Comparison of ENCODE assay signal across 18 cellular contexts in genomic region chr13:105144020-105144419, GRCh38.
A peak's percentile ranks its signal among the peaks of the same experiment; 100 is the strongest.
DNase-seq lines count a peak whose midpoint lies in the region; ATAC-seq, FAIRE-seq and TF ChIP-seq lines count a peak whose summit lies in the region.
"Had no signal": no experiment of that assay in that cellular context is flagged by ENCODE, and none has a peak within 500 bp of the region (broad histone marks: within the 10 kb centered on the region; RNA-seq: fewer than 3 reads in every experiment).

No MANE protein-coding gene starts in this region.

- intact Hi-C loops in PC-3 (cut with micrococcal nuclease) = no loop called here

- no peaks in the 10 kb centered on the region for H3F3A ChIP-seq in PC-3 (ENCODE audit: low read length, unreplicated experiment)

- H2BK120ac ChIP-seq in mesendoderm (ENCODE audit: low read depth, low read length) = no peak overlapping the region

- H3K9me3 Mint-ChIP-seq in activated naive CD4-positive, alpha-beta T cell treated with anti-CD3 and anti-CD28 coated beads, Interleukin-2, amount 50 U/mL, for 72 hours = no peaks in the 10 kb centered on the region
- no peaks in the 10 kb centered on the region for H3K9me3 Mint-ChIP-seq in activated T-cell treated with anti-CD3 and anti-CD28 coated beads, Interleukin-2, amount 50 U/mL, for 4 hours
- H3K9me3 Mint-ChIP-seq: CD4-positive, CD25-positive, alpha-beta regulatory T cell; T-cell had no signal

- H4K20me1 ChIP-seq in PC-3 (ENCODE audit: low read length) = no peaks in the 10 kb centered on the region

- H3K27me3 Mint-ChIP-seq in activated T-cell treated with anti-CD3 and anti-CD28 coated beads, Interleukin-2, amount 50 U/mL, for 4 hours (ENCODE audit: low read depth) = no peaks in the 10 kb centered on the region
- H3K27me3 Mint-ChIP-seq: T-cell had no signal

- BruUV-seq in PC-3 (replicated peaks; lab: Mats Ljungman, UMichigan) = no TSS peak

- TF ChIP-seq POLR2A in H54 (IDR thresholded peaks at IDR 0.05; ENCODE audit: low read depth, low read length) = no peak

- peaks cover 0 to 4% of the 10 kb centered on the region in 2 donors for H3K36me3 Mint-ChIP-seq in activated naive CD4-positive, alpha-beta T cell treated with anti-CD3 and anti-CD28 coated beads, Interleukin-2, amount 50 U/mL, for 72 hours
- H3K36me3 Mint-ChIP-seq in activated T-cell treated with anti-CD3 and anti-CD28 coated beads, Interleukin-2, amount 50 U/mL, for 4 hours (ENCODE audit: insufficient read depth) = no peaks in the 10 kb centered on the region
- H3K36me3 Mint-ChIP-seq: CD4-positive, CD25-positive, alpha-beta regulatory T cell; T-cell had no signal

- H3K4me1 ChIP-seq in mesendoderm (ENCODE audit: control insufficient read depth, low read depth, low read length) (no peaks in the 10 kb centered on the region), PC-3 (ENCODE audit: insufficient read depth, low read length) (no peaks in the 10 kb centered on the region)
- H3K4me1 ChIP-seq: Caco-2 had no signal

- H3K4me3 ChIP-seq in WERI-Rb-1 (ENCODE audit: low read depth, low read length) = no peak overlapping the region
- H3K4me3 ChIP-seq in mesendoderm (ENCODE audit: low read length) = no peak overlapping the region
- no peak overlapping the region for H3K4me3 ChIP-seq in PC-3 (ENCODE audit: low read length)
- H3K4me3 ChIP-seq: K562 had no signal

- H3K4me2 ChIP-seq in mesendoderm (ENCODE audit: low read length) = no peak overlapping the region
- no peak overlapping the region for H3K4me2 ChIP-seq in PC-3 (ENCODE audit: low read length)

- H2BK5ac ChIP-seq in mesendoderm (ENCODE audit: low read length) = no peak overlapping the region

- no peaks in the 10 kb centered on the region for H3K79me1 ChIP-seq in mesendoderm (ENCODE audit: low read length)

- H3K56ac ChIP-seq in mesendoderm (ENCODE audit: low read length) = no peak overlapping the region

- FAIRE-seq in H54 (lab: Jason Lieb, UNC) = peak; percentile 23
- FAIRE-seq: GM19239, K562 had no signal

- no peak overlapping the region for H4K5ac ChIP-seq in mesendoderm (ENCODE audit: low read length)

- no peak overlapping the region for H3K18ac ChIP-seq in mesendoderm (ENCODE audit: low read length)

- H2AFZ ChIP-seq in PC-3 (ENCODE audit: low read length) = no peak overlapping the region

- peak; percentile 29; the same call in 1 of the 2 replicates for TF ChIP-seq CTCF in WERI-Rb-1 (IDR thresholded peaks at IDR 0.05; ENCODE audit: low read depth, low read length)
- no peak for TF ChIP-seq CTCF in PC-3 (conservative IDR thresholded peaks at IDR 0.05; ENCODE audit: low read depth, low read length)

- no peak overlapping the region for H3K4me3 Mint-ChIP-seq in activated T-cell treated with anti-CD3 and anti-CD28 coated beads, Interleukin-2, amount 50 U/mL, for 4 hours
- H3K4me3 Mint-ChIP-seq: CD4-positive, CD25-positive, alpha-beta regulatory T cell; T-cell had no signal

- H2AK5ac ChIP-seq in mesendoderm (ENCODE audit: low read length) = no peak overlapping the region

- H3K9me3 ChIP-seq in WERI-Rb-1 (ENCODE audit: severe bottlenecking) = no peaks in the 10 kb centered on the region
- no peaks in the 10 kb centered on the region for H3K9me3 ChIP-seq in PC-3 (ENCODE audit: low read length)
- H3K9me3 ChIP-seq: Caco-2 had no signal

- H3K79me2 ChIP-seq in mesendoderm (ENCODE audit: control insufficient read depth, insufficient read depth, low read length) (no peaks in the 10 kb centered on the region), PC-3 (ENCODE audit: low read length) (no peaks in the 10 kb centered on the region)

- H3K4me1 Mint-ChIP-seq in activated T-cell treated with anti-CD3 and anti-CD28 coated beads, Interleukin-2, amount 50 U/mL, for 4 hours (ENCODE audit: low read depth) = peaks cover 19% of the 10 kb centered on the region

- H3K27me3 ChIP-seq in WERI-Rb-1 (ENCODE audit: insufficient read depth, low read depth, severe bottlenecking) (no peaks in the 10 kb centered on the region), mesendoderm (ENCODE audit: insufficient read depth, low read length, poor library complexity) (no peaks in the 10 kb centered on the region), PC-3 (ENCODE audit: low read length) (no peaks in the 10 kb centered on the region)

- CTCF ChIA-PET in PC-3 (lab: Charles Lee) = no interaction called here

- H3K4ac ChIP-seq in mesendoderm (ENCODE audit: low read depth, low read length) = no peak overlapping the region

- H3K23ac ChIP-seq in mesendoderm (ENCODE audit: low read length) = no peak overlapping the region

- DNase-seq in H54 (ENCODE audit: insufficient read length, low spot score) (no peak), NAMALWA (ENCODE audit: low spot score) (peak; percentile 18), WERI-Rb-1 (peak; percentile 18), mesendoderm (peak; percentile 62), PC-3 (no peak)
- DNase-seq in activated naive CD4-positive, alpha-beta T cell treated with anti-CD3 and anti-CD28 coated beads, Interleukin-2, amount 50 U/mL, for 72 hours (ENCODE audit: low spot score in 2 of 2) = no peak
- DNase-seq in activated T-cell treated with anti-CD3 and anti-CD28 coated beads, Interleukin-2, amount 50 U/mL, for 4 hours = no peak
- DNase-seq: ACHN; Caco-2; CD4-positive, CD25-positive, alpha-beta regulatory T cell; HCEC 1CT; NCI-H2029 treated with DMSO at 0.1 percent for 48 hours; NCI-H2171 treated with DMSO at 0.1 percent for 48 hours; NCI-H446 treated with DMSO at 0.1 percent for 48 hours; NK-92 treated with Interleukin-12 subunit alpha and Interleukin-12 subunit beta, amount 100 ng/mL, for 24 hours; T-cell had no signal

- POLR2A ChIA-PET in PC-3 (lab: Charles Lee; ENCODE audit: unreplicated experiment) = no interaction called here

- no peak overlapping the region for H3K27ac Mint-ChIP-seq in activated naive CD4-positive, alpha-beta T cell treated with anti-CD3 and anti-CD28 coated beads, Interleukin-2, amount 50 U/mL, for 72 hours
- H3K27ac Mint-ChIP-seq: CD4-positive, CD25-positive, alpha-beta regulatory T cell; T-cell had no signal

- H2BK15ac ChIP-seq in mesendoderm (replicated peaks; ENCODE audit: low read depth) = no peak overlapping the region

- H3K9me2 ChIP-seq in PC-3 (replicated peaks; ENCODE audit: low read length) = no peaks in the 10 kb centered on the region

- no CpG with 5 or more reads among the region's 3 CpGs for WGBS in mesendoderm (ENCODE audit: extremely low coverage, insufficient coverage, low lambda C conversion rate)

- H3K27ac ChIP-seq in WERI-Rb-1 (no peak overlapping the region), mesendoderm (ENCODE audit: low read depth, low read length) (no peak overlapping the region), PC-3 (ENCODE audit: low read length) (no peak overlapping the region)

- no peak for ATAC-seq in PC-3
- ATAC-seq in activated naive CD4-positive, alpha-beta T cell treated with anti-CD3 and anti-CD28 coated beads, Interleukin-2, amount 50 U/mL, for 72 hours = no peak
- no peak for ATAC-seq in activated T-cell treated with anti-CD3 and anti-CD28 coated beads, Interleukin-2, amount 50 U/mL, for 4 hours
- ATAC-seq: K562, T-cell had no signal

- H4K8ac ChIP-seq in mesendoderm (ENCODE audit: low read depth, low read length) = no peak overlapping the region

- H3K9ac ChIP-seq in mesendoderm (ENCODE audit: low read length) (no peak overlapping the region), PC-3 (ENCODE audit: low read length) (no peak overlapping the region)

- H3K36me3 ChIP-seq in WERI-Rb-1 = no peaks in the 10 kb centered on the region
- H3K36me3 ChIP-seq in mesendoderm (ENCODE audit: control insufficient read depth, insufficient read depth, low read length) = no peaks in the 10 kb centered on the region
- no peaks in the 10 kb centered on the region for H3K36me3 ChIP-seq in PC-3 (ENCODE audit: low read depth, low read length)

Comparison
In these comparisons a context has a peak if more than half of its experiments do, and no peak if none do; other contexts are left out.
1. DNase-seq: peak in NAMALWA (single experiment), WERI-Rb-1 (single experiment) and mesendoderm (single experiment); none in H54 (single experiment), PC-3 (single experiment), activated naive CD4-positive, alpha-beta T cell treated with anti-CD3 and anti-CD28 coated beads, Interleukin-2, amount 50 U/mL, for 72 hours (0 of 2) and activated T-cell treated with anti-CD3 and anti-CD28 coated beads, Interleukin-2, amount 50 U/mL, for 4 hours (single experiment).